In the genomic region with DNA sequence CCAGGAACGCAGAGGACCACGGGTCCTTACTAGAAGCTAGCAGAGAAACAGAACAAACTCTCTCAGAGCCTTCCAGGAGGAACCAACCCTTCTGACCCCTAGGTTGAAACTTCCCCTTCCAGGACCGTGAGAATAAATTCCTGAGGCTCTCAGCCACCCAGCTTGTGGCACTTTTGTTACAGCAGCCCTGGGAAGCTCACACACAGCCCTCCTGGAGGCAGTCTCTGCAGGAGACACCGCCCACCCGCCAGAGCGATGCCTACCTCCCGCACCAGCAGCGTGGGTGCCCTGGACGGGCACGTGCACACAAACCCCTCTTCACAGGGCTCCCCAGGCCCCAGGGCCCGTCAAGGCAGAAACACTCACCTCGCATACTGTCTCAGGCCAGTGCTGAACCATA, we compare ENCODE assay signal across 12 cellular contexts. TPM values are rescaled to one million over a fixed set of nuclear protein-coding genes. Genes with fewer than 3 reads are reported as not detected.
DNase-seq lines count a peak whose midpoint lies in the region; ATAC-seq and TF ChIP-seq lines count a peak whose summit lies in the region.
"Had no signal": no experiment of that assay in that cellular context is flagged by ENCODE, and none has a peak within 500 bp of the region (broad histone marks: within the 10 kb centered on the region; RNA-seq: fewer than 3 reads in every experiment).

No MANE protein-coding gene starts in this region.

- TF ChIP-seq POLR2A in upper lobe of left lung (IDR thresholded peaks at IDR 0.05), result no peak

- peaks cover 0 to 13% (median 2%) of the 10 kb centered on the region in 4 donors for H3K36me3 ChIP-seq in upper lobe of left lung

- peaks cover 58% of the 10 kb centered on the region for H3K4me1 Mint-ChIP-seq in stimulated activated naive CD8-positive, alpha-beta T cell treated with anti-CD3 and anti-CD28 coated beads, Interleukin-15, Interleukin-2, amounts not matched to agents 100 ng/mL and 50 ng/mL, for 24 hours (ENCODE audit: low read depth)
- H3K4me1 Mint-ChIP-seq in stimulated activated naive CD8-positive, alpha-beta T cell treated with anti-CD3 and anti-CD28 coated beads, Interleukin-15, amount 100 ng/mL, for 72 hours, result peaks cover 59% of the 10 kb centered on the region
- H3K4me1 Mint-ChIP-seq in activated B cell treated with CpG ODN at 0.5 μM for 24 hours, result peaks cover 72% of the 10 kb centered on the region
- H3K4me1 Mint-ChIP-seq in central memory CD8-positive, alpha-beta T cell, result peaks cover 50% of the 10 kb centered on the region

- ATAC-seq in stimulated activated naive CD8-positive, alpha-beta T cell treated with anti-CD3 and anti-CD28 coated beads, Interleukin-15, amount 100 ng/mL, for 72 hours, result no peak
- ATAC-seq in activated B cell treated with CpG ODN at 0.5 μM for 24 hours (ENCODE audit: low read depth) (no peak), upper lobe of left lung (ENCODE audit: low FRiP score in 2 of 2) (no peak)
- no peak for ATAC-seq in central memory CD8-positive, alpha-beta T cell (replicated peaks; ENCODE audit: extremely low read depth, poor library complexity, severe bottlenecking)
- ATAC-seq: psoas muscle had no signal

- CTCF ChIA-PET in activated B cell treated with CpG ODN at 0.5 μM for 24 hours (lab: Charles Lee), result interaction anchor here (1.1 to 5.3 kb wide), 4 partner anchors 13 to 142 kb away, joined by 3 to 48 read pairs (median 4); no protein-coding TSS in a partner anchor

- TF ChIP-seq CTCF in activated B cell treated with CpG ODN at 0.5 μM for 24 hours (IDR thresholded peaks at IDR 0.05) (no peak), upper lobe of left lung (IDR thresholded peaks at IDR 0.05) (no peak), foreskin fibroblast (IDR thresholded peaks at IDR 0.05; ENCODE audit: low read depth, low read length) (no peak)

- peak overlapping the region; percentile 79 for H3K27ac Mint-ChIP-seq in stimulated activated naive CD8-positive, alpha-beta T cell treated with anti-CD3 and anti-CD28 coated beads, Interleukin-15, Interleukin-2, amounts not matched to agents 100 ng/mL and 50 ng/mL, for 24 hours
- H3K27ac Mint-ChIP-seq in stimulated activated naive CD8-positive, alpha-beta T cell treated with anti-CD3 and anti-CD28 coated beads, Interleukin-15, amount 100 ng/mL, for 72 hours, result peak overlapping the region in 1 of 2 donors; percentile 56
- peak overlapping the region; percentile 95 for H3K27ac Mint-ChIP-seq in activated B cell treated with CpG ODN at 0.5 μM for 24 hours
- peak overlapping the region; percentile 97 for H3K27ac Mint-ChIP-seq in central memory CD8-positive, alpha-beta T cell (ENCODE audit: low read depth)

- peaks cover 23 to 43% (median 26%) of the 10 kb centered on the region in 4 donors for H3K4me1 ChIP-seq in upper lobe of left lung

- H3K27ac ChIP-seq in upper lobe of left lung, result peak overlapping the region in 3 of 4 donors; percentile 82 to 87 (median 87)
- H3K27ac ChIP-seq: psoas muscle, VCaP had no signal

- POLR2A ChIA-PET in activated B cell treated with CpG ODN at 0.5 μM for 24 hours (lab: Charles Lee), result interaction anchor here (1.7 to 3.7 kb wide), 5 partner anchors 10 to 199 kb away, joined by 7 to 29 read pairs (median 8); a partner anchor contains a TSS

- no peaks in the 10 kb centered on the region for H3K9me3 ChIP-seq in upper lobe of left lung
- H3K9me3 ChIP-seq: psoas muscle had no signal

- H3K27me3 ChIP-seq in upper lobe of left lung, result no peaks in the 10 kb centered on the region

- no peaks in the 10 kb centered on the region for H3K27me3 Mint-ChIP-seq in stimulated activated naive CD8-positive, alpha-beta T cell treated with anti-CD3 and anti-CD28 coated beads, Interleukin-15, Interleukin-2, amounts not matched to agents 100 ng/mL and 50 ng/mL, for 24 hours
- no peaks in the 10 kb centered on the region for H3K27me3 Mint-ChIP-seq in stimulated activated naive CD8-positive, alpha-beta T cell treated with anti-CD3 and anti-CD28 coated beads, Interleukin-15, amount 100 ng/mL, for 72 hours
- no peaks in the 10 kb centered on the region for H3K27me3 Mint-ChIP-seq in activated B cell treated with CpG ODN at 0.5 μM for 24 hours
- no peaks in the 10 kb centered on the region for H3K27me3 Mint-ChIP-seq in central memory CD8-positive, alpha-beta T cell

- no peak overlapping the region for H3K4me3 ChIP-seq in upper lobe of left lung
- H3K4me3 ChIP-seq in foreskin fibroblast (ENCODE audit: low read depth in 1 of 2, low read length in 2 of 2), result no peak overlapping the region
- H3K4me3 ChIP-seq: psoas muscle had no signal

- no peak for TF ChIP-seq EP300 in upper lobe of left lung (IDR thresholded peaks at IDR 0.05)

- intact Hi-C loops in activated B cell treated with CpG ODN at 0.5 μM for 24 hours (cut with micrococcal nuclease), result loop anchor here (5.0 kb wide), 1 partner anchor 105 kb away; no protein-coding TSS in a partner anchor

- WGBS in upper lobe of left lung, 2 donors, result 84 to 88% methylated on average over 7 to 12 of the region's 12 CpGs

- no peak overlapping the region for H3K4me3 Mint-ChIP-seq in stimulated activated naive CD8-positive, alpha-beta T cell treated with anti-CD3 and anti-CD28 coated beads, Interleukin-15, Interleukin-2, amounts not matched to agents 100 ng/mL and 50 ng/mL, for 24 hours
- H3K4me3 Mint-ChIP-seq in stimulated activated naive CD8-positive, alpha-beta T cell treated with anti-CD3 and anti-CD28 coated beads, Interleukin-15, amount 100 ng/mL, for 72 hours, result peak overlapping the region in 1 of 2 donors; percentile 31
- H3K4me3 Mint-ChIP-seq in activated B cell treated with CpG ODN at 0.5 μM for 24 hours, result no peak overlapping the region
- no peak overlapping the region for H3K4me3 Mint-ChIP-seq in central memory CD8-positive, alpha-beta T cell

- peaks cover 24% of the 10 kb centered on the region for H3K36me3 Mint-ChIP-seq in stimulated activated naive CD8-positive, alpha-beta T cell treated with anti-CD3 and anti-CD28 coated beads, Interleukin-15, Interleukin-2, amounts not matched to agents 100 ng/mL and 50 ng/mL, for 24 hours (ENCODE audit: low read depth)
- peaks cover 57% of the 10 kb centered on the region for H3K36me3 Mint-ChIP-seq in activated B cell treated with CpG ODN at 0.5 μM for 24 hours (ENCODE audit: low read depth)
- peaks cover 29% of the 10 kb centered on the region for H3K36me3 Mint-ChIP-seq in central memory CD8-positive, alpha-beta T cell (ENCODE audit: insufficient read depth)

- no peaks in the 10 kb centered on the region for H3K9me3 Mint-ChIP-seq in stimulated activated naive CD8-positive, alpha-beta T cell treated with anti-CD3 and anti-CD28 coated beads, Interleukin-15, Interleukin-2, amounts not matched to agents 100 ng/mL and 50 ng/mL, for 24 hours
- no peaks in the 10 kb centered on the region for H3K9me3 Mint-ChIP-seq in stimulated activated naive CD8-positive, alpha-beta T cell treated with anti-CD3 and anti-CD28 coated beads, Interleukin-15, amount 100 ng/mL, for 72 hours
- no peaks in the 10 kb centered on the region for H3K9me3 Mint-ChIP-seq in activated B cell treated with CpG ODN at 0.5 μM for 24 hours
- H3K9me3 Mint-ChIP-seq in central memory CD8-positive, alpha-beta T cell, result no peaks in the 10 kb centered on the region

- DNase-seq in stimulated activated naive CD8-positive, alpha-beta T cell treated with anti-CD3 and anti-CD28 coated beads, Interleukin-15, amount 100 ng/mL, for 72 hours, result no peak
- no peak for DNase-seq in activated B cell treated with CpG ODN at 0.5 μM for 24 hours
- no peak for DNase-seq in central memory CD8-positive, alpha-beta T cell (ENCODE audit: low spot score in 2 of 2)
- DNase-seq in upper lobe of left lung, result peak in 1 of 2 donors; percentile 76
- DNase-seq in AML-193 (lab: John Stamatoyannopoulos, UW), result no peak
- no peak for DNase-seq in foreskin fibroblast
- no peak for DNase-seq in NCI-H446 (lab: John Stamatoyannopoulos, UW)
- DNase-seq: NCI-H187, Right ventricle myocardium superior had no signal

RNA-seq across cellular contexts. Expression of a gene that starts 4.2 kb away (rescaled TPM):
- 118 and 135 TPM in 2 replicates for total RNA-seq in activated B cell treated with CpG ODN at 0.5 μM for 24 hours
- total RNA-seq in upper lobe of left lung, result 100 to 1,000 TPM in 3 of 6 donors, 10 to 100 TPM in 3; 66.4 to 131 (median 94.8) TPM

RNA-seq across cellular contexts. Expression of a gene that starts 47.1 kb away (rescaled TPM):
- total RNA-seq in activated B cell treated with CpG ODN at 0.5 μM for 24 hours, result 26.8 and 31.0 TPM in 2 replicates
- 10 to 100 TPM in 4 of 6 donors, 1 to 10 TPM in 2; 7.8 to 70.2 (median 14.1) TPM for total RNA-seq in upper lobe of left lung
